In genomic region chr9:93852728-93853127, GRCh38 we compare ENCODE assay signal across 35 cellular contexts.
"Had no signal": no experiment of that assay in that cellular context is flagged by ENCODE, and none has a peak within 500 bp of the region (broad histone marks: within the 10 kb centered on the region; RNA-seq: fewer than 3 reads in every experiment).

No MANE protein-coding gene starts in this region.

- H3K36me3 ChIP-seq: MG63 had no signal

- H3K4me3 ChIP-seq: MG63 had no signal

- H3K9me3 ChIP-seq: MG63 had no signal

- DNase-seq: MG63, MM.1S, MV-4-11, NCI-H1048, NCI-H1092, NCI-H1092 treated with DMSO at 0.1 percent for 48 hours, NCI-H1105, NCI-H1105 treated with DMSO at 0.1 percent for 48 hours, NCI-H1417, NCI-H1417 treated with DMSO at 0.1 percent for 48 hours, NCI-H1436, NCI-H1436 treated with DMSO at 0.1 percent for 48 hours, NCI-H146, NCI-H1694, NCI-H1694 treated with DMSO at 0.1 percent for 48 hours, NCI-H187, NCI-H187 treated with DMSO at 0.1 percent for 48 hours, NCI-H1930, NCI-H2029, NCI-H2029 treated with DMSO at 0.1 percent for 48 hours, NCI-H2081, NCI-H2081 treated with DMSO at 0.1 percent for 48 hours, NCI-H2107, NCI-H2171, NCI-H2171 treated with DMSO at 0.1 percent for 48 hours, NCI-H2227 treated with DMSO at 0.1 percent for 48 hours, NCI-H226, NCI-H345, NCI-H446, NCI-H446 treated with DMSO at 0.1 percent for 48 hours, NCI-H510A, NCI-H510A treated with DMSO at 0.1 percent for 48 hours, NCI-H524, NCI-H524 treated with DMSO at 0.1 percent for 48 hours, NCI-H526 had no signal
